ENCODE assay signal across 8 cellular contexts in genomic region chr16:11310997-11311561, GRCh38. TPM values are rescaled to one million over a fixed set of nuclear protein-coding genes. Genes with fewer than 3 reads are reported as not detected.
DNase-seq lines count a peak whose midpoint lies in the region; ATAC-seq and TF ChIP-seq lines count a peak whose summit lies in the region.

No MANE protein-coding gene starts in this region.

- no peak for TF ChIP-seq CTCF in neutrophil (IDR thresholded peaks at IDR 0.05)
- TF ChIP-seq CTCF in Caco-2 (IDR thresholded peaks at IDR 0.05; ENCODE audit: insufficient read depth in 1 of 2, low read depth in 1 of 2, low read length in 1 of 2, severe bottlenecking in 1 of 2, unreplicated experiment in 1 of 2), result no peak

- peaks cover 46% of the 10 kb centered on the region for H3K4me1 Mint-ChIP-seq in T-helper 1 cell treated with Interleukin-12 subunit alpha and Interleukin-12 subunit beta and Interleukin-4 antibody, amounts not matched to agents 30 μg/mL and 1 μg/mL, for 36 hours (ENCODE audit: low read depth)
- peaks cover 14% of the 10 kb centered on the region for H3K4me1 Mint-ChIP-seq in Caco-2 (ENCODE audit: low read depth, unreplicated experiment)

- peak; percentile 38 for ATAC-seq in GM19035 (IDR thresholded peaks at IDR 0.05; ENCODE audit: unreplicated experiment)
- peak; percentile 37 for ATAC-seq in HG03103 (IDR thresholded peaks at IDR 0.05; ENCODE audit: low read depth, unreplicated experiment)

- no TSS peak for BruUV-seq in Caco-2 (replicated peaks; lab: Mats Ljungman, UMichigan)

- no peaks in the 10 kb centered on the region for H3K9me3 Mint-ChIP-seq in T-helper 1 cell treated with Interleukin-12 subunit alpha and Interleukin-12 subunit beta and Interleukin-4 antibody, amounts not matched to agents 30 μg/mL and 1 μg/mL, for 36 hours
- H3K9me3 Mint-ChIP-seq in Caco-2 (ENCODE audit: unreplicated experiment), result no peaks in the 10 kb centered on the region

- H3K27me3 Mint-ChIP-seq in T-helper 1 cell treated with Interleukin-12 subunit alpha and Interleukin-12 subunit beta and Interleukin-4 antibody, amounts not matched to agents 30 μg/mL and 1 μg/mL, for 36 hours (ENCODE audit: low read depth), result no peaks in the 10 kb centered on the region
- no peaks in the 10 kb centered on the region for H3K27me3 Mint-ChIP-seq in Caco-2 (ENCODE audit: insufficient read depth, unreplicated experiment)

- CTCF ChIA-PET in Caco-2 (lab: Charles Lee), result interaction anchor here (1.1 kb wide), 1 partner anchor 45 kb away, joined by 3 read pairs; no protein-coding TSS in a partner anchor

- POLR2A ChIA-PET in Caco-2 (lab: Charles Lee), result no interaction called here

- no peak for DNase-seq in caudate nucleus (lab: John Stamatoyannopoulos, UW)
- DNase-seq in NCI-H1092 (lab: John Stamatoyannopoulos, UW), result no peak
- DNase-seq in putamen (ENCODE audit: low spot score), result no peak
- no peak for DNase-seq in Caco-2

- H3K27ac Mint-ChIP-seq in T-helper 1 cell treated with Interleukin-12 subunit alpha and Interleukin-12 subunit beta and Interleukin-4 antibody, amounts not matched to agents 30 μg/mL and 1 μg/mL, for 36 hours, result peak overlapping the region; percentile 95
- no peak overlapping the region for H3K27ac Mint-ChIP-seq in Caco-2 (ENCODE audit: unreplicated experiment)

- peak overlapping the region; percentile 51 for H3K4me3 Mint-ChIP-seq in T-helper 1 cell treated with Interleukin-12 subunit alpha and Interleukin-12 subunit beta and Interleukin-4 antibody, amounts not matched to agents 30 μg/mL and 1 μg/mL, for 36 hours
- no peak overlapping the region for H3K4me3 Mint-ChIP-seq in Caco-2 (ENCODE audit: unreplicated experiment)

- H3K36me3 ChIP-seq in neutrophil (no peaks in the 10 kb centered on the region), Caco-2 (ENCODE audit: control insufficient read depth, insufficient read depth, low read length) (no peaks in the 10 kb centered on the region)

- intact Hi-C loops in Caco-2 (cut with micrococcal nuclease; ENCODE audit: unreplicated experiment), result no loop called here

- H3K4me3 ChIP-seq in neutrophil (ENCODE audit: low read depth in 1 of 2, low read length in 1 of 2) (no peak overlapping the region), Caco-2 (ENCODE audit: low read depth, low read length) (no peak overlapping the region)

- H3K4me1 ChIP-seq in neutrophil (ENCODE audit: control insufficient read depth in 1 of 2, insufficient read depth in 1 of 2, low read depth in 1 of 2, low read length in 1 of 2) (peaks cover 62 to 69% of the 10 kb centered on the region in 2 experiments), Caco-2 (peaks cover 38% of the 10 kb centered on the region)

- H3K27me3 ChIP-seq in neutrophil (no peaks in the 10 kb centered on the region), Caco-2 (replicated peaks; ENCODE audit: control insufficient read depth, insufficient read depth, low read length) (no peaks in the 10 kb centered on the region)

- no peaks in the 10 kb centered on the region for H3K9me3 ChIP-seq in neutrophil
- no peaks in the 10 kb centered on the region for H3K9me3 ChIP-seq in Caco-2

- H3K36me3 Mint-ChIP-seq in T-helper 1 cell treated with Interleukin-12 subunit alpha and Interleukin-12 subunit beta and Interleukin-4 antibody, amounts not matched to agents 30 μg/mL and 1 μg/mL, for 36 hours (ENCODE audit: low read depth), result peaks cover 2% of the 10 kb centered on the region
- peaks cover 12% of the 10 kb centered on the region for H3K36me3 Mint-ChIP-seq in Caco-2 (ENCODE audit: insufficient read depth, unreplicated experiment)

- peak overlapping the region; percentile 34 for H3K27ac ChIP-seq in neutrophil
- no peak overlapping the region for H3K27ac ChIP-seq in caudate nucleus (ENCODE audit: low read depth, low read length)

RNA-seq across cellular contexts. Expression of gene PRM1, which starts 29.9 kb away (rescaled TPM):
- not detected in 2 replicates for total RNA-seq in Caco-2 (2022)

RNA-seq across cellular contexts. Expression of gene RMI2, which starts 34.2 kb away (rescaled TPM):
- 47.4 and 52.7 TPM in 2 replicates for total RNA-seq in Caco-2 (2022)

RNA-seq across cellular contexts. Expression of gene PRM2, which starts 34.8 kb away (rescaled TPM):
- total RNA-seq in Caco-2 (2022), result not detected in 2 replicates

RNA-seq across cellular contexts. Expression of gene PRM3, which starts 37.6 kb away (rescaled TPM):
- not detected in 2 replicates for total RNA-seq in Caco-2 (2022)

RNA-seq across cellular contexts. Expression of gene TNP2, which starts 42.0 kb away (rescaled TPM):
- not detected in 2 replicates for total RNA-seq in Caco-2 (2022)
